ENCODE assay signal across 26 cellular contexts in genomic region chr3:19446687-19447086, GRCh38.
DNase-seq lines count a peak whose midpoint lies in the region; ATAC-seq, FAIRE-seq and TF ChIP-seq lines count a peak whose summit lies in the region.
"Had no signal": no experiment of that assay in that cellular context is flagged by ENCODE, and none has a peak within 500 bp of the region (broad histone marks: within the 10 kb centered on the region; RNA-seq: fewer than 3 reads in every experiment).

No MANE protein-coding gene starts in this region.

- TF ChIP-seq POLR2A in GM12878 (IDR thresholded peaks at IDR 0.05; ENCODE audit: low read depth, low read length) (no peak), thyroid gland (IDR thresholded peaks at IDR 0.05) (no peak)

- H3K27ac ChIP-seq in GM12878 (ENCODE audit: control insufficient read depth, insufficient read depth) (no peak overlapping the region), thyroid gland (no peak overlapping the region)
- H3K27ac ChIP-seq: breast epithelium, epithelial cell of prostate, HL-60, neutrophil had no signal

- no peak overlapping the region for H3K4me2 ChIP-seq in GM12878 (ENCODE audit: control insufficient read depth, insufficient read depth)

- no peaks in the 10 kb centered on the region for H4K20me1 ChIP-seq in GM12878 (ENCODE audit: control insufficient read depth, insufficient read depth)

- no peak overlapping the region for H3K4me3 ChIP-seq in GM12878
- no peak overlapping the region for H3K4me3 ChIP-seq in thyroid gland (replicated peaks in 1 of 3)
- H3K4me3 ChIP-seq: breast epithelium had no signal

- H3K9me3 ChIP-seq in GM12878 (replicated peaks; ENCODE audit: control insufficient read depth, insufficient read depth, low read length) = no peaks in the 10 kb centered on the region; the same call in 1 of the 3 replicates
- no peaks in the 10 kb centered on the region for H3K9me3 ChIP-seq in thyroid gland
- H3K9me3 ChIP-seq: breast epithelium, neutrophil had no signal

- DNase-seq in GM19239 (ENCODE audit: insufficient read length, low spot score) (no peak), GM12878 (ENCODE audit: low read depth, low spot score) (no peak), thyroid gland (no peak), NAMALWA (ENCODE audit: low spot score) (no peak), CD1c-positive myeloid dendritic cell (ENCODE audit: extremely low spot score) (no peak)
- no peak for DNase-seq in activated CD8-positive, alpha-beta memory T cell treated with anti-CD3 and anti-CD28 coated beads, Interleukin-2, amount 50 U/mL, for 4 hours
- DNase-seq: activated CD4-positive, alpha-beta memory T cell treated with anti-CD3 and anti-CD28 coated beads, Interleukin-2, amount 10 ng/mL, durations not matched to agents 7 days and 5 days; activated naive CD4-positive, alpha-beta T cell treated with Interleukin-2 at 50 U/mL for 16 hours; activated T-cell treated with anti-CD3 and anti-CD28 coated beads, Interleukin-2, amount 50 U/mL, for 4 hours; amygdala; effector CD4-positive, alpha-beta T cell; EL; glutamatergic neuron; mammary epithelial cell; NCI-H1092 treated with DMSO at 0.1 percent for 48 hours; NCI-H2029; NCI-H2227 treated with DMSO at 0.1 percent for 48 hours; NCI-H748 treated with DMSO at 0.1 percent for 48 hours; T-helper 9 cell had no signal

- TF ChIP-seq CTCF in GM12878 (IDR thresholded peaks at IDR 0.05 in 2 of 3, conservative IDR thresholded peaks at IDR 0.05 in 1 of 3; ENCODE audit: control insufficient read depth in 2 of 3, extremely low read depth in 1 of 3, insufficient read depth in 1 of 3, low read depth in 3 of 3, low read length in 3 of 3) (no peak), thyroid gland (IDR thresholded peaks at IDR 0.05) (no peak)

- WGBS in GM12878 (ENCODE audit: insufficient coverage, insufficient replicate concordance, low lambda C conversion rate, missing lambda C conversion rate) = 0% methylated on average over 1 of the region's 1 CpG
- WGBS in thyroid gland, 2 donors = 79 to 88% methylated on average over 1 of the region's 1 CpG

- TF ChIP-seq EP300 in GM12878 (IDR thresholded peaks at IDR 0.05; ENCODE audit: borderline replicate concordance in 1 of 2, control insufficient read depth in 1 of 2, low read depth in 2 of 2, low read length in 2 of 2) = no peak

- no peaks in the 10 kb centered on the region for H3K79me2 ChIP-seq in GM12878 (ENCODE audit: control insufficient read depth, insufficient read depth, low read length)

- intact Hi-C loops in GM12878 (cut with micrococcal nuclease; ENCODE audit: unreplicated experiment) (no loop called here), thyroid gland (cut with DNase I) (no loop called here)

- RAD21 ChIA-PET in GM12878 (lab: Charles Lee; ENCODE audit: unreplicated experiment) = no interaction called here

- no peaks in the 10 kb centered on the region for H3K36me3 ChIP-seq in GM12878 (ENCODE audit: control insufficient read depth in 2 of 2, insufficient read depth in 2 of 2, low read length in 1 of 2)
- no peaks in the 10 kb centered on the region for H3K36me3 ChIP-seq in thyroid gland
- H3K36me3 ChIP-seq: breast epithelium, neutrophil had no signal

- SMC1A ChIA-PET in GM12878 (lab: Charles Lee; ENCODE audit: uncharacterized antibody, unreplicated experiment) = interaction anchor here (1.3 kb wide), 1 partner anchor 8 kb away, joined by 3 read pairs; no protein-coding TSS in a partner anchor

- ATAC-seq in GM21717 (IDR thresholded peaks at IDR 0.05; ENCODE audit: unreplicated experiment) (peak; percentile 72), HG03432 (IDR thresholded peaks at IDR 0.05; ENCODE audit: unreplicated experiment) (peak; percentile 61), GM12878 (peak; percentile 48)
- ATAC-seq: activated T-cell treated with anti-CD3 and anti-CD28 coated beads, Interleukin-2, amount 50 U/mL, for 4 hours; SK-N-SH treated with all-trans-retinoic acid at 6 μM for 48 hours had no signal

- FAIRE-seq in GM19239 (lab: Jason Lieb, UNC) = peak; percentile 64
- FAIRE-seq in GM12878 (lab: Jason Lieb, UNC) = no peak

- in situ Hi-C loops in GM12878 (cut with MboI) = no loop called here

- H3K9ac ChIP-seq in GM12878 (ENCODE audit: control insufficient read depth, insufficient read depth, low read length) = no peak overlapping the region

- peak overlapping the region; percentile 80 for H2AFZ ChIP-seq in GM12878 (ENCODE audit: control insufficient read depth, low read depth, low read length)

- CTCF ChIA-PET in GM12878 (lab: Yijun Ruan, JAX) = no interaction called here

- no TSS peak for BruUV-seq in GM12878 (replicated peaks; lab: Mats Ljungman, UMichigan)

- no peaks in the 10 kb centered on the region for H3K27me3 ChIP-seq in GM12878 (replicated peaks in 1 of 2; ENCODE audit: control insufficient read depth in 2 of 2, insufficient read depth in 2 of 2, low read length in 1 of 2)
- H3K27me3 ChIP-seq in thyroid gland = no peaks in the 10 kb centered on the region
- H3K27me3 ChIP-seq: breast epithelium, neutrophil had no signal

- POLR2A ChIA-PET in GM12878 (lab: Charles Lee) = no interaction called here

- H3K4me1 ChIP-seq in GM12878 (ENCODE audit: control insufficient read depth, insufficient read depth, low read length) = no peaks in the 10 kb centered on the region
- H3K4me1 ChIP-seq in thyroid gland = no peaks in the 10 kb centered on the region
- H3K4me1 ChIP-seq: breast epithelium had no signal

- no peak for TF ChIP-seq RAD21 in GM12878 (IDR thresholded peaks at IDR 0.05; ENCODE audit: insufficient read depth, low read depth, low read length)

TF ChIP-seq in GM12878, 131 proteins besides CTCF, POLR2A, EP300 and RAD21 (continues in another document):
- TF ChIP-seq GABPA (IDR thresholded peaks at IDR 0.05; ENCODE audit: low read depth) (no peak), CHD4 (IDR thresholded peaks at IDR 0.05) (no peak), ZNF592 (IDR thresholded peaks at IDR 0.05) (no peak), E2F4 (IDR thresholded peaks at IDR 0.05; ENCODE audit: low read depth, low read length) (no peak), E4F1 (IDR thresholded peaks at IDR 0.05; ENCODE audit: borderline replicate concordance, partially characterized antibody) (no peak), NR2F1 (conservative IDR thresholded peaks at IDR 0.05) (no peak), TAF1 (IDR thresholded peaks at IDR 0.05; ENCODE audit: borderline replicate concordance, low read depth, low read length) (no peak)
